1 cellular context compared by ENCODE assay signal in genomic region chr6:99993533-99994251, GRCh38.
TF ChIP-seq lines count a peak whose summit lies in the region.

MCHR2 (minus strand) TSS chr6:99994223; CDS start chr6:99956147, 38,076 bp downstream.

TF ChIP-seq in HepG2, 621 proteins besides CTCF, POLR2A, EP300 and RAD21 (continued from another document):
- TF ChIP-seq ZIK1 (CRISPR knock-in tag; IDR thresholded peaks at IDR 0.05; ENCODE audit: borderline replicate concordance, low read depth): no peak
- TF ChIP-seq RERE (CRISPR knock-in tag; IDR thresholded peaks at IDR 0.05; ENCODE audit: low read depth): no peak
- TF ChIP-seq SMAD9 (CRISPR knock-in tag; IDR thresholded peaks at IDR 0.05): no peak
- TF ChIP-seq REPIN1 (CRISPR knock-in tag; IDR thresholded peaks at IDR 0.05; ENCODE audit: borderline replicate concordance, low read depth): no peak
- TF ChIP-seq ZNF678 (CRISPR knock-in tag; IDR thresholded peaks at IDR 0.05): no peak
- TF ChIP-seq ARHGAP35 (CRISPR knock-in tag; IDR thresholded peaks at IDR 0.05; ENCODE audit: borderline replicate concordance): no peak
- no peak for TF ChIP-seq BORCS8-MEF2B (CRISPR knock-in tag; IDR thresholded peaks at IDR 0.05)
- no peak for TF ChIP-seq ZNF343 (CRISPR knock-in tag; IDR thresholded peaks at IDR 0.05)
- TF ChIP-seq PCBP2 (optimal IDR thresholded peaks at IDR 0.05; ENCODE audit: low read depth, low read length, poor library complexity, severe bottlenecking): no peak
